28 cellular contexts compared by ENCODE assay signal in genomic region chr5:83815661-83816060, GRCh38.
"Had no signal": no experiment of that assay in that cellular context is flagged by ENCODE, and none has a peak within 500 bp of the region (broad histone marks: within the 10 kb centered on the region; RNA-seq: fewer than 3 reads in every experiment).

No MANE protein-coding gene starts in this region.

- FAIRE-seq: astrocyte, bronchial epithelial cell had no signal

- DNase-seq: activated effector memory CD4-positive, alpha-beta T cell treated with anti-CD3 and anti-CD28 coated beads, Interleukin-2, amount 50 U/mL, for 16 hours; activated effector memory CD4-positive, alpha-beta T cell treated with Interleukin-2 at 50 U/mL for 16 hours; activated gamma-delta T cell; activated gamma-delta T cell treated with Interleukin-2 at 50 U/mL for 16 hours; activated naive CD4-positive, alpha-beta T cell; activated naive CD4-positive, alpha-beta T cell treated with anti-CD3 and anti-CD28 coated beads for 36 hours; activated naive CD4-positive, alpha-beta T cell treated with anti-CD3 and anti-CD28 coated beads, Interleukin-2, amount 10 ng/mL, durations not matched to agents 7 days and 5 days; activated naive CD4-positive, alpha-beta T cell treated with anti-CD3 and anti-CD28 coated beads, Interleukin-2, amount 50 U/mL, for 16 hours; activated naive CD4-positive, alpha-beta T cell treated with Interleukin-2 at 50 U/mL for 16 hours; activated naive CD8-positive, alpha-beta T cell treated with anti-CD3 and anti-CD28 coated beads for 36 hours; activated naive CD8-positive, alpha-beta T cell treated with anti-CD3 and anti-CD28 coated beads, Interleukin-2, amount 10 ng/mL, durations not matched to agents 7 days and 5 days; activated naive CD8-positive, alpha-beta T cell treated with anti-CD3 and anti-CD28 coated beads, Interleukin-2, amount 50 U/mL, for 24 hours; activated T-cell treated with anti-CD3 and anti-CD28 coated beads, Interleukin-2, amount 50 U/mL, for 24 hours; activated T-cell treated with anti-CD3 and anti-CD28 coated beads, Interleukin-2, amount 50 U/mL, for 4 hours; activated T-cell treated with anti-CD3 and anti-CD28 coated beads, Interleukin-2, amount 50 U/mL, for 48 hours; activated T-cell treated with anti-CD3 and anti-CD28 coated beads, Interleukin-2, amount 50 U/mL, for 72 hours; adrenal gland; amniotic stem cell; amygdala; anterior cingulate cortex; aorta; body of pancreas; brain microvascular endothelial cell; caudate nucleus; central memory CD4-positive, alpha-beta T cell; cerebellar nuclear complex had no signal
